25 cellular contexts compared by ENCODE assay signal in the genomic region with DNA sequence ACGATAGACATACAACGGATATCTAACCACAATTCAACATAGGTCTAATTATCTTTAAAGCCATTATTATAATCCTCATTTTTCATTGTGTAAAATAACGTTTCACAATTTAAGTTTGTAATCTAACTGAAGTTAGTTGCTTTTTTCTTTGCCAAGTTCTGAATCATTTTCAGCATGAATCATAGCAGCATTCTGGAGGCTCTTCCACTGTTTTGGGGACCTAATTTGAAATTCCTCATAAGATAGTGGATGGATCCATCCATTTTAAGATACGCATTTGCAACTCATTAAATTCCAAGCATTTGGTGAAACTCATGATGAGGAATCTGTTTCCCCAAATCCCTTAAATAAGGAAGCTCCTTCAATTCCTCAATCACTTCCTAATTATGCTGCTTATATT.
DNase-seq lines count a peak whose midpoint lies in the region; ATAC-seq, FAIRE-seq and TF ChIP-seq lines count a peak whose summit lies in the region.
"Had no signal": no experiment of that assay in that cellular context is flagged by ENCODE, and none has a peak within 500 bp of the region (broad histone marks: within the 10 kb centered on the region; RNA-seq: fewer than 3 reads in every experiment).

No MANE protein-coding gene starts in this region.

- H3K27me3 ChIP-seq in breast epithelium = no peaks in the 10 kb centered on the region
- no peaks in the 10 kb centered on the region for H3K27me3 ChIP-seq in RWPE2 (ENCODE audit: insufficient read depth, poor library complexity, severe bottlenecking)
- H3K27me3 ChIP-seq in bronchial epithelial cell (ENCODE audit: control insufficient read depth, insufficient read depth, low read length) = no peaks in the 10 kb centered on the region
- H3K27me3 ChIP-seq: Peyer's patch had no signal

- TF ChIP-seq CTCF in MCF 10A (IDR thresholded peaks at IDR 0.05; ENCODE audit: unreplicated experiment) (no peak), breast epithelium (IDR thresholded peaks at IDR 0.05) (no peak), RWPE2 (IDR thresholded peaks at IDR 0.05; ENCODE audit: poor library complexity, severe bottlenecking) (no peak), bronchial epithelial cell (IDR thresholded peaks at IDR 0.05; ENCODE audit: insufficient read depth, low read length, severe bottlenecking) (no peak), GM13976 (IDR thresholded peaks at IDR 0.05; ENCODE audit: borderline replicate concordance, control extremely low read depth, extremely low read depth, insufficient read depth, missing control alignments) (no peak)

- CTCF ChIA-PET in MCF 10A (lab: Yijun Ruan, JAX) = no interaction called here

- FAIRE-seq in bronchial epithelial cell (lab: Jason Lieb, UNC) = no peak
- FAIRE-seq: GM12891, HTR-8/SVneo had no signal

- POLR2A ChIA-PET in MCF 10A (lab: Yijun Ruan, JAX) = no interaction called here

- H3K4me1 Mint-ChIP-seq in MCF 10A (ENCODE audit: insufficient read depth, unreplicated experiment) = peaks cover 14% of the 10 kb centered on the region
- no peaks in the 10 kb centered on the region for H3K4me1 Mint-ChIP-seq in stimulated activated memory B cell treated with anti-CD40 and anti-IgM and Interleukin-4, amounts not matched to agents 10 μg/mL and 1 μg/mL and 100 μg/mL, for 72 hours
- H3K4me1 Mint-ChIP-seq: H9, IgD-negative memory B cell had no signal

- H3K9me3 Mint-ChIP-seq in MCF 10A (ENCODE audit: unreplicated experiment) = no peaks in the 10 kb centered on the region
- no peaks in the 10 kb centered on the region for H3K9me3 Mint-ChIP-seq in stimulated activated memory B cell treated with anti-CD40 and anti-IgM and Interleukin-4, amounts not matched to agents 10 μg/mL and 1 μg/mL and 100 μg/mL, for 72 hours
- H3K9me3 Mint-ChIP-seq: H9 had no signal

- BruUV-seq in MCF 10A (replicated peaks; lab: Mats Ljungman, UMichigan) = no TSS peak

- TF ChIP-seq POLR2A in breast epithelium (IDR thresholded peaks at IDR 0.05) = no peak

- H3K4me3 ChIP-seq in breast epithelium (no peak overlapping the region), RWPE2 (ENCODE audit: severe bottlenecking) (no peak overlapping the region), bronchial epithelial cell (ENCODE audit: low read depth, low read length) (no peak overlapping the region)
- H3K4me3 ChIP-seq: Peyer's patch had no signal

- no peaks in the 10 kb centered on the region for H3K36me3 Mint-ChIP-seq in MCF 10A (ENCODE audit: insufficient read depth, unreplicated experiment)
- H3K36me3 Mint-ChIP-seq in stimulated activated memory B cell treated with anti-CD40 and anti-IgM and Interleukin-4, amounts not matched to agents 10 μg/mL and 1 μg/mL and 100 μg/mL, for 72 hours = no peaks in the 10 kb centered on the region
- H3K36me3 Mint-ChIP-seq: IgD-negative memory B cell had no signal

- no peak overlapping the region for H3K27ac ChIP-seq in breast epithelium
- H3K27ac ChIP-seq in RWPE2 (ENCODE audit: poor library complexity, severe bottlenecking) = no peak overlapping the region
- H3K27ac ChIP-seq: 22Rv1, Peyer's patch had no signal

- no peaks in the 10 kb centered on the region for H3K4me1 ChIP-seq in breast epithelium
- peaks cover 24% of the 10 kb centered on the region for H3K4me1 ChIP-seq in RWPE2 (ENCODE audit: insufficient read depth, poor library complexity, severe bottlenecking)
- H3K4me1 ChIP-seq: Peyer's patch had no signal

- H3K9me3 ChIP-seq in breast epithelium (no peaks in the 10 kb centered on the region), RWPE2 (ENCODE audit: severe bottlenecking) (no peaks in the 10 kb centered on the region)
- H3K9me3 ChIP-seq: Peyer's patch, SK-N-SH had no signal

- H3K36me3 ChIP-seq in breast epithelium = no peaks in the 10 kb centered on the region
- no peaks in the 10 kb centered on the region for H3K36me3 ChIP-seq in RWPE2 (ENCODE audit: low read depth)
- no peaks in the 10 kb centered on the region for H3K36me3 ChIP-seq in bronchial epithelial cell (ENCODE audit: control insufficient read depth, insufficient read depth, low read length)
- H3K36me3 ChIP-seq: Peyer's patch had no signal

- no peaks in the 10 kb centered on the region for H3K27me3 Mint-ChIP-seq in MCF 10A (ENCODE audit: insufficient read depth, unreplicated experiment)
- H3K27me3 Mint-ChIP-seq in stimulated activated memory B cell treated with anti-CD40 and anti-IgM and Interleukin-4, amounts not matched to agents 10 μg/mL and 1 μg/mL and 100 μg/mL, for 72 hours = no peaks in the 10 kb centered on the region
- H3K27me3 Mint-ChIP-seq: CD4-positive, alpha-beta T cell; IgD-negative memory B cell had no signal

- peak; percentile 55 for ATAC-seq in RWPE2 (ENCODE audit: low read depth)
- no peak for ATAC-seq in stimulated activated memory B cell treated with anti-CD40 and anti-IgM and Interleukin-4, amounts not matched to agents 10 μg/mL and 1 μg/mL and 100 μg/mL, for 72 hours

- intact Hi-C loops in MCF 10A (cut with micrococcal nuclease) (no loop called here), breast epithelium (cut with DNase I; ENCODE audit: low total_unique reads) (no loop called here)

- peak overlapping the region; percentile 61 for H3K27ac Mint-ChIP-seq in MCF 10A (ENCODE audit: low read depth, unreplicated experiment)
- no peak overlapping the region for H3K27ac Mint-ChIP-seq in stimulated activated memory B cell treated with anti-CD40 and anti-IgM and Interleukin-4, amounts not matched to agents 10 μg/mL and 1 μg/mL and 100 μg/mL, for 72 hours
- H3K27ac Mint-ChIP-seq: CD4-positive, alpha-beta T cell; H9; IgD-negative memory B cell had no signal

- H3K4me3 Mint-ChIP-seq in MCF 10A (ENCODE audit: unreplicated experiment) = no peak overlapping the region
- H3K4me3 Mint-ChIP-seq in stimulated activated memory B cell treated with anti-CD40 and anti-IgM and Interleukin-4, amounts not matched to agents 10 μg/mL and 1 μg/mL and 100 μg/mL, for 72 hours = no peak overlapping the region
- H3K4me3 Mint-ChIP-seq: CD4-positive, alpha-beta T cell; H9; IgD-negative memory B cell had no signal

- peak; percentile 57 for DNase-seq in MCF 10A (ENCODE audit: unreplicated experiment)
- DNase-seq in breast epithelium (ENCODE audit: low spot score in 2 of 2) = no peak
- no peak for DNase-seq in RWPE2 (ENCODE audit: low spot score)
- DNase-seq in bronchial epithelial cell (ENCODE audit: low read depth) = peak; percentile 11
- no peak for DNase-seq in GM13976 (ENCODE audit: low spot score)
- no peak for DNase-seq in GOT3 (lab: John Stamatoyannopoulos, UW)
- DNase-seq in stimulated activated naive CD4-positive, alpha-beta T cell treated with Interleukin-2 at 50 U/mL for 16 hours (lab: John Stamatoyannopoulos, UW) = no peak
- DNase-seq: CD4-positive, alpha-beta T cell; DMS153; H9; Karpas-422; MM.1S; NCI-H1092; NCI-H1436 treated with DMSO at 0.1 percent for 48 hours; NCI-H2029 treated with DMSO at 0.1 percent for 48 hours; NCI-H2171 treated with DMSO at 0.1 percent for 48 hours; NCI-H446; Peyer's patch; SHP77 treated with DMSO at 0.1 percent for 48 hours; SK-N-SH had no signal

- in situ Hi-C loops in GM13976 (cut with MboI; ENCODE audit: low sequenced_read_pairs, unreplicated experiment) = no loop called here

Comparison
In these comparisons a context has a peak if more than half of its experiments do, and no peak if none do; other contexts are left out.
1. DNase-seq: peak in MCF 10A (single experiment) and bronchial epithelial cell (single experiment); none in breast epithelium (0 of 2), RWPE2 (single experiment), GM13976 (single experiment), GOT3 (single experiment) and stimulated activated naive CD4-positive, alpha-beta T cell treated with Interleukin-2 at 50 U/mL for 16 hours (single experiment).